In the genomic region with DNA sequence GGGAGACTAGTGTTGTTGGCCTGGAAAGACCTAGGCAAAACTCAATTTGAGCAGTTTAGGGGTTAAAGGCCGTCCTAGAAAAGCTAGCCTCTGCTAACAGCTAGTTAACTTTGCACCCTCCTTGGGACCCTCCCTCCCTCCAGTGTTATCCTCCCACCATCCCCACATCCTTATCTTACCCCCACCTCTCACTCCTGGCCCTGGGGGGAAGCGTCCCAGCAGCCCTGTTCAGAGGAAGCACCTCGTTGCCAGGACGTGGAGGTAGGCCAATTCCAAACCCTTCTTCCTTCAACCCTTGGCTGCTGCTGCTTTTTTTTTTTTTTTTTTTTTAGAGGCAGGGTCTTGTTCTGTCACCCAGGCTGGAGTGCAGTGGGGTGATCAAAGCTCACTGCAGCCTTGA, we compare ENCODE assay signal across 31 cellular contexts.
"Had no signal": no experiment of that assay in that cellular context is flagged by ENCODE, and none has a peak within 500 bp of the region (broad histone marks: within the 10 kb centered on the region; RNA-seq: fewer than 3 reads in every experiment).

No MANE protein-coding gene starts in this region.

- H3K36me3 ChIP-seq: brain microvascular endothelial cell, gastrocnemius medialis, pancreas, prostate gland, upper lobe of left lung, vagina had no signal

- H3K9me3 ChIP-seq: gastrocnemius medialis, pancreas, prostate gland, upper lobe of left lung, vagina had no signal

- H2AFZ ChIP-seq: hepatocyte had no signal

- H3K27ac ChIP-seq: brain microvascular endothelial cell, coronary artery, gastrocnemius medialis, hepatocyte, pancreas, prostate gland, skin epidermis, upper lobe of left lung, vagina had no signal

- H3K36me3 Mint-ChIP-seq: WTC11 had no signal

- H3K9me3 Mint-ChIP-seq: activated CD8-positive, alpha-beta T cell treated with anti-CD3 and anti-CD28 coated beads for 36 hours; activated T-cell treated with anti-CD3 and anti-CD28 coated beads, Interleukin-2, amount 50 U/mL, for 4 hours; activated T-helper 17 cell treated with anti-CD3 and anti-CD28 coated beads, Interleukin-2, amount 50 U/mL, for 72 hours; effector memory CD8-positive, alpha-beta T cell; nephron; stimulated activated naive CD8-positive, alpha-beta T cell treated with anti-CD3 and anti-CD28 coated beads, Interleukin-15, amount 100 ng/mL, for 72 hours had no signal

- H3K4me2 ChIP-seq: hepatocyte had no signal

- H3K27me3 ChIP-seq: brain microvascular endothelial cell, gastrocnemius medialis, hepatocyte, pancreas, upper lobe of left lung, vagina had no signal

- ATAC-seq: activated CD8-positive, alpha-beta T cell treated with anti-CD3 and anti-CD28 coated beads for 36 hours; activated T-cell treated with anti-CD3 and anti-CD28 coated beads, Interleukin-2, amount 50 U/mL, for 4 hours; activated T-helper 17 cell treated with anti-CD3 and anti-CD28 coated beads, Interleukin-2, amount 50 U/mL, for 72 hours; effector memory CD8-positive, alpha-beta T cell; gastrocnemius medialis; left cardiac atrium; left ventricle myocardium superior; pancreas; sciatic nerve; stimulated activated naive CD8-positive, alpha-beta T cell treated with anti-CD3 and anti-CD28 coated beads, Interleukin-15, amount 100 ng/mL, for 72 hours had no signal

- H3K4me3 Mint-ChIP-seq: activated CD8-positive, alpha-beta T cell treated with anti-CD3 and anti-CD28 coated beads for 36 hours; activated T-cell treated with anti-CD3 and anti-CD28 coated beads, Interleukin-2, amount 50 U/mL, for 4 hours; activated T-helper 17 cell treated with anti-CD3 and anti-CD28 coated beads, Interleukin-2, amount 50 U/mL, for 72 hours; effector memory CD8-positive, alpha-beta T cell; nephron; stimulated activated naive CD8-positive, alpha-beta T cell treated with anti-CD3 and anti-CD28 coated beads, Interleukin-15, amount 100 ng/mL, for 72 hours; WTC11 had no signal

- H3K4me1 ChIP-seq: prostate gland had no signal

- DNase-seq: activated CD4-positive, alpha-beta T cell treated with anti-CD3 and anti-CD28 coated beads for 1 hour; activated CD4-positive, alpha-beta T cell treated with anti-CD3 and anti-CD28 coated beads, Interleukin-2, amount 50 U/mL, for 1 hour; activated CD8-positive, alpha-beta T cell treated with anti-CD3 and anti-CD28 coated beads for 36 hours; activated gamma-delta T cell treated with Interleukin-2 at 50 U/mL for 16 hours; activated naive CD4-positive, alpha-beta T cell treated with anti-CD3 and anti-CD28 coated beads, Interleukin-2, amount 50 U/mL, for 16 hours; activated T-cell treated with anti-CD3 and anti-CD28 coated beads, Interleukin-2, amount 50 U/mL, for 4 hours; amniotic stem cell; brain microvascular endothelial cell; effector memory CD8-positive, alpha-beta T cell; erythroblast; gastrocnemius medialis; islet precursor cell; left cardiac atrium; left ventricle myocardium superior; nucleus accumbens; pancreas; retina; stimulated activated CD4-positive, alpha-beta T cell treated with anti-CD3 and anti-CD28 coated beads, Interleukin-12 subunit alpha, Interleukin-12 subunit beta, amount 100 ng/mL, for 4 hours; stimulated activated CD4-positive, alpha-beta T cell treated with anti-CD3 and anti-CD28 coated beads, Interleukin-4, amount 100 ng/mL, for 1 hour; stimulated activated naive CD8-positive, alpha-beta T cell treated with anti-CD3 and anti-CD28 coated beads, Interleukin-15, amount 100 ng/mL, for 72 hours; substantia nigra; upper lobe of left lung had no signal

- H3K27ac Mint-ChIP-seq: activated CD8-positive, alpha-beta T cell treated with anti-CD3 and anti-CD28 coated beads for 36 hours; activated T-helper 17 cell treated with anti-CD3 and anti-CD28 coated beads, Interleukin-2, amount 50 U/mL, for 72 hours; effector memory CD8-positive, alpha-beta T cell; nephron; stimulated activated naive CD8-positive, alpha-beta T cell treated with anti-CD3 and anti-CD28 coated beads, Interleukin-15, amount 100 ng/mL, for 72 hours had no signal

- H3K4me3 ChIP-seq: coronary artery, gastrocnemius medialis, hepatocyte, pancreas, prostate gland, skin epidermis, upper lobe of left lung, vagina had no signal

- H3K79me2 ChIP-seq: hepatocyte had no signal

- H3K27me3 Mint-ChIP-seq: activated CD8-positive, alpha-beta T cell treated with anti-CD3 and anti-CD28 coated beads for 36 hours had no signal
